19 cellular contexts compared by ENCODE assay signal in genomic region chr1:160377585-160378206, GRCh38. TPM values are rescaled to one million over a fixed set of nuclear protein-coding genes. Genes with fewer than 3 reads are reported as not detected.
DNase-seq lines count a peak whose midpoint lies in the region; ATAC-seq and TF ChIP-seq lines count a peak whose summit lies in the region.
"Had no signal": no experiment of that assay in that cellular context is flagged by ENCODE, and none has a peak within 500 bp of the region (broad histone marks: within the 10 kb centered on the region; RNA-seq: fewer than 3 reads in every experiment).

No MANE protein-coding gene starts in this region.

- H3K27me3 Mint-ChIP-seq in endodermal cell (ENCODE audit: insufficient read depth), result no peaks in the 10 kb centered on the region
- peaks cover 6% of the 10 kb centered on the region for H3K27me3 Mint-ChIP-seq in neural progenitor cell (ENCODE audit: insufficient read depth, low read depth)
- H3K27me3 Mint-ChIP-seq in Calu3 (ENCODE audit: unreplicated experiment), result peaks cover 24% of the 10 kb centered on the region
- H3K27me3 Mint-ChIP-seq: memory B cell had no signal

- H3K9ac ChIP-seq in IMR-90 (ENCODE audit: low read depth, low read length) (no peak overlapping the region), endodermal cell (ENCODE audit: extremely low read depth, low read length, poor library complexity, severe bottlenecking) (no peak overlapping the region), neural progenitor cell (no peak overlapping the region)

- no peak overlapping the region for H3K23ac ChIP-seq in IMR-90 (ENCODE audit: low read depth, low read length)

- TF ChIP-seq CTCF in AG09309 (IDR thresholded peaks at IDR 0.05; ENCODE audit: control insufficient read depth, insufficient read depth, low read depth, low read length, missing control alignments) (no peak), IMR-90 (conservative IDR thresholded peaks at IDR 0.05; ENCODE audit: low read depth, low read length) (no peak), endodermal cell (conservative IDR thresholded peaks at IDR 0.05) (no peak), neural progenitor cell (IDR thresholded peaks at IDR 0.05) (no peak), Calu3 (IDR thresholded peaks at IDR 0.05; ENCODE audit: unreplicated experiment) (no peak)

- H3K36me3 ChIP-seq in IMR-90 (ENCODE audit: control insufficient read depth, insufficient read depth, low read length), result no peaks in the 10 kb centered on the region
- H3K36me3 ChIP-seq in endodermal cell (ENCODE audit: control insufficient read depth, insufficient read depth, low read length), result no peaks in the 10 kb centered on the region
- H3K36me3 ChIP-seq in neural progenitor cell, result no peaks in the 10 kb centered on the region
- H3K36me3 ChIP-seq: right lobe of liver, SJSA1, thoracic aorta had no signal

- no peak overlapping the region for H2AK5ac ChIP-seq in IMR-90 (ENCODE audit: low read depth, low read length)

- H3K36me3 Mint-ChIP-seq in endodermal cell (ENCODE audit: low read depth) (no peaks in the 10 kb centered on the region), neural progenitor cell (no peaks in the 10 kb centered on the region), Calu3 (ENCODE audit: insufficient read depth, unreplicated experiment) (peaks cover 8% of the 10 kb centered on the region)
- H3K36me3 Mint-ChIP-seq: activated naive CD4-positive, alpha-beta T cell treated with anti-CD3 and anti-CD28 coated beads, Interleukin-2, amount 10 ng/mL, durations not matched to agents 7 days and 5 days; immature natural killer cell; memory B cell had no signal

- CTCF ChIA-PET in IMR-90 (lab: Yijun Ruan, JAX) (interaction anchor here (1.0 to 2.3 kb wide), 6 partner anchors 12 to 331 kb away, joined by 3 to 12 read pairs (median 4); no protein-coding TSS in a partner anchor), Calu3 (lab: Charles Lee) (interaction anchor here (1.5 to 2.7 kb wide), 3 partner anchors 23 to 126 kb away, joined by 4 to 17 read pairs (median 8); no protein-coding TSS in a partner anchor)

- H3K27ac Mint-ChIP-seq in endodermal cell (peak overlapping the region; percentile 59), neural progenitor cell (peak overlapping the region; percentile 12), Calu3 (ENCODE audit: unreplicated experiment) (no peak overlapping the region)
- H3K27ac Mint-ChIP-seq: activated naive CD4-positive, alpha-beta T cell treated with anti-CD3 and anti-CD28 coated beads, Interleukin-2, amount 10 ng/mL, durations not matched to agents 7 days and 5 days; memory B cell; nephron progenitor cell had no signal

- H3K9me1 ChIP-seq in IMR-90 (ENCODE audit: insufficient read depth, low read length), result no peaks in the 10 kb centered on the region; the same call in 1 of the 2 replicates

- H2BK15ac ChIP-seq in IMR-90 (ENCODE audit: low read depth, low read length), result no peak overlapping the region

- H3K27me3 ChIP-seq in IMR-90 (ENCODE audit: control insufficient read depth, insufficient read depth, low read length), result peaks cover 10% of the 10 kb centered on the region; the same call in 1 of the 2 replicates
- no peaks in the 10 kb centered on the region for H3K27me3 ChIP-seq in endodermal cell (ENCODE audit: control insufficient read depth, insufficient read depth, low read length, poor library complexity, severe bottlenecking)
- H3K27me3 ChIP-seq in neural progenitor cell, result no peaks in the 10 kb centered on the region
- H3K27me3 ChIP-seq: right lobe of liver, SJSA1 had no signal

- DNase-seq in AG09309 (ENCODE audit: low read depth) (peak; percentile 17), IMR-90 (peak; percentile 70), endodermal cell (no peak), neural progenitor cell (ENCODE audit: low spot score) (no peak), Calu3 (no peak), HUDEP-2 (lab: John Stamatoyannopoulos, UW; ENCODE audit: unreplicated experiment in 76 of 76) (no peak), amygdala (lab: John Stamatoyannopoulos, UW) (no peak), T-helper 9 cell (no peak)
- DNase-seq: activated naive CD4-positive, alpha-beta T cell treated with anti-CD3 and anti-CD28 coated beads, Interleukin-2, amount 10 ng/mL, durations not matched to agents 7 days and 5 days; effector memory CD4-positive, alpha-beta T cell; immature natural killer cell; NCI-H1436; NCI-H446; nephron progenitor cell; stimulated activated CD4-positive, alpha-beta T cell treated with anti-CD3 and anti-CD28 coated beads, Interleukin-2, amount 100 ng/mL, for 48 hours had no signal

- peak; percentile 42 for ATAC-seq in IMR-90 (ENCODE audit: low read depth)
- ATAC-seq: right lobe of liver had no signal

- H3K4me2 ChIP-seq in IMR-90 (ENCODE audit: low read depth, low read length) (no peak overlapping the region), neural progenitor cell (no peak overlapping the region)

- in situ Hi-C loops in IMR-90 (cut with MboI; ENCODE audit: low sequenced_read_pairs), result loop anchor here (10.0 kb wide), 1 partner anchor 443 kb away; no protein-coding TSS in a partner anchor

- H4K91ac ChIP-seq in IMR-90 (ENCODE audit: insufficient read depth, low read depth, low read length), result no peak overlapping the region

- no peak overlapping the region for H2BK20ac ChIP-seq in IMR-90 (ENCODE audit: low read depth, low read length)

- H4K8ac ChIP-seq in IMR-90 (ENCODE audit: low read depth in 2 of 2, low read length in 2 of 2), result no peak overlapping the region

- no peak overlapping the region for H2BK120ac ChIP-seq in IMR-90 (ENCODE audit: low read depth, low read length)

- no peaks in the 10 kb centered on the region for H3K79me1 ChIP-seq in IMR-90 (ENCODE audit: low read depth in 1 of 2, low read length in 2 of 2)

- no peak overlapping the region for H3K27ac ChIP-seq in IMR-90 (ENCODE audit: insufficient read depth, low read length)
- H3K27ac ChIP-seq in endodermal cell (ENCODE audit: low read depth, low read length), result no peak overlapping the region
- H3K27ac ChIP-seq in neural progenitor cell, result no peak overlapping the region
- H3K27ac ChIP-seq: right lobe of liver, SJSA1, thoracic aorta had no signal

- H4K5ac ChIP-seq in IMR-90 (ENCODE audit: low read depth, low read length), result no peak overlapping the region

- TF ChIP-seq POLR2A in IMR-90 (IDR thresholded peaks at IDR 0.05; ENCODE audit: low read depth, low read length), result no peak

- dilution Hi-C loops in IMR-90 (cut with HindIII; ENCODE audit: low sequenced_read_pairs, unreplicated experiment), result no loop called here

- POLR2A ChIA-PET in IMR-90 (lab: Charles Lee; ENCODE audit: unreplicated experiment), result no interaction called here

- H3K14ac ChIP-seq in IMR-90 (replicated peaks; ENCODE audit: low read depth, low read length), result no peak overlapping the region

- no peaks in the 10 kb centered on the region for H3K79me2 ChIP-seq in neural progenitor cell (ENCODE audit: low read depth)

- BruUV-seq in IMR-90 (replicated peaks; lab: Mats Ljungman, UMichigan) (no TSS peak), Calu3 (replicated peaks; lab: Mats Ljungman, UMichigan) (no TSS peak)

- H3K4ac ChIP-seq in IMR-90 (ENCODE audit: low read depth, low read length), result no peak overlapping the region

- H3K4me3 Mint-ChIP-seq in endodermal cell, result no peak overlapping the region
- no peak overlapping the region for H3K4me3 Mint-ChIP-seq in neural progenitor cell
- no peak overlapping the region for H3K4me3 Mint-ChIP-seq in Calu3 (ENCODE audit: low read depth, unreplicated experiment)
- H3K4me3 Mint-ChIP-seq: activated naive CD4-positive, alpha-beta T cell treated with anti-CD3 and anti-CD28 coated beads, Interleukin-2, amount 10 ng/mL, durations not matched to agents 7 days and 5 days; immature natural killer cell; memory B cell; nephron progenitor cell had no signal

- H2AFZ ChIP-seq in IMR-90 (replicated peaks; ENCODE audit: low read length, poor library complexity) (no peak overlapping the region), neural progenitor cell (replicated peaks) (no peak overlapping the region)

- intact Hi-C loops in IMR-90 (cut with micrococcal nuclease), result loop anchor here (10.0 kb wide), 1 partner anchor 433 kb away; the partner anchor contains the start of gene IGSF9
- intact Hi-C loops in Calu3 (cut with micrococcal nuclease; ENCODE audit: unreplicated experiment), result loop anchor here (2.0 to 10.0 kb wide), 4 partner anchors 39 to 433 kb away; partner anchors contain the start of gene IGSF9

- H2BK5ac ChIP-seq in IMR-90 (ENCODE audit: low read depth, low read length, poor library complexity, severe bottlenecking), result no peak overlapping the region

- H4K20me1 ChIP-seq in IMR-90 (ENCODE audit: insufficient read depth, low read length), result no peaks in the 10 kb centered on the region
- H4K20me1 ChIP-seq in neural progenitor cell (ENCODE audit: low read depth), result no peaks in the 10 kb centered on the region

- H3K9me3 Mint-ChIP-seq in endodermal cell (no peaks in the 10 kb centered on the region), neural progenitor cell (no peaks in the 10 kb centered on the region), Calu3 (ENCODE audit: low read depth, unreplicated experiment) (no peaks in the 10 kb centered on the region)
- H3K9me3 Mint-ChIP-seq: activated naive CD4-positive, alpha-beta T cell treated with anti-CD3 and anti-CD28 coated beads, Interleukin-2, amount 10 ng/mL, durations not matched to agents 7 days and 5 days; immature natural killer cell; memory B cell; nephron progenitor cell had no signal

- H3K4me3 ChIP-seq in AG09309 (ENCODE audit: control insufficient read depth, low read depth, low read length), result no peak overlapping the region
- H3K4me3 ChIP-seq in IMR-90 (ENCODE audit: insufficient read depth, low read depth, low read length), result no peak overlapping the region
- no peak overlapping the region for H3K4me3 ChIP-seq in endodermal cell (ENCODE audit: low read length)
- no peak overlapping the region for H3K4me3 ChIP-seq in neural progenitor cell
- H3K4me3 ChIP-seq: right lobe of liver, SJSA1, thoracic aorta had no signal

- no peak for TF ChIP-seq RAD21 in IMR-90 (IDR thresholded peaks at IDR 0.05; ENCODE audit: low read length)

- H3K4me1 ChIP-seq in IMR-90 (ENCODE audit: control insufficient read depth, insufficient read depth, low read length) (no peaks in the 10 kb centered on the region), endodermal cell (ENCODE audit: control insufficient read depth, insufficient read depth, low read length) (peaks cover 10% of the 10 kb centered on the region), neural progenitor cell (peaks cover 27% of the 10 kb centered on the region)
- H3K4me1 ChIP-seq: right lobe of liver had no signal

- no peak overlapping the region for H2AK9ac ChIP-seq in IMR-90 (replicated peaks; ENCODE audit: low read depth, low read length, poor library complexity)

- H3K18ac ChIP-seq in IMR-90 (ENCODE audit: low read depth, low read length), result no peak overlapping the region

- H3F3A ChIP-seq in neural progenitor cell (ENCODE audit: low read depth), result peaks cover 29% of the 10 kb centered on the region

- H3K9me3 ChIP-seq in IMR-90 (ENCODE audit: control insufficient read depth, insufficient read depth, low read length), result no peaks in the 10 kb centered on the region
- no peaks in the 10 kb centered on the region for H3K9me3 ChIP-seq in endodermal cell (ENCODE audit: control insufficient read depth, low read length)
- H3K9me3 ChIP-seq in neural progenitor cell (ENCODE audit: low read depth), result no peaks in the 10 kb centered on the region
- H3K9me3 ChIP-seq: right lobe of liver, SJSA1, thoracic aorta had no signal

- H3K4me1 Mint-ChIP-seq in endodermal cell, result peaks cover 23% of the 10 kb centered on the region
- peaks cover 36% of the 10 kb centered on the region for H3K4me1 Mint-ChIP-seq in neural progenitor cell
- H3K4me1 Mint-ChIP-seq in Calu3 (ENCODE audit: low read depth, unreplicated experiment), result peaks cover 17% of the 10 kb centered on the region

- H3K56ac ChIP-seq in IMR-90 (ENCODE audit: extremely low read depth, insufficient read depth, low read length), result no peak overlapping the region

- WGBS in IMR-90 (ENCODE audit: extremely low coverage in 2 of 2, insufficient read length in 1 of 2), 2 experiments, result 20% methylated on average over 1 of the region's 7 CpGs; no CpG with 5 or more reads in 1 of the 2 experiments
- 81 to 89% methylated on average over 6 to 7 of the region's 7 CpGs for WGBS in endodermal cell (ENCODE audit: insufficient coverage in 1 of 2, insufficient read length in 1 of 2), 2 experiments

RNA-seq across cellular contexts. Expression of gene NHLH1, which starts 10.8 kb away (rescaled TPM):
- total RNA-seq in IMR-90 (2012; rRNA removed), result not detected in 2 replicates
- polyA plus RNA-seq in IMR-90 (2012; rRNA removed), result 0.14 and 0.26 TPM in 2 replicates
- polyA plus RNA-seq in IMR-90 (2012; cell fraction: cytosol; rRNA removed), result 0.02 and 0.04 TPM in 2 replicates
- polyA plus RNA-seq in IMR-90 (2012; cell fraction: nucleus; rRNA removed; ENCODE audit: low replicate concordance), result 0.73 and 0.82 TPM in 2 replicates
- under 1 TPM; 0.31 to 0.57 TPM for total RNA-seq in endodermal cell
- polyA plus RNA-seq in endodermal cell (2013, experiment 1 of 2), result 67.1 TPM
- polyA plus RNA-seq in endodermal cell (2013, experiment 2 of 2), result 44.6 TPM
- 0.07 and 0.22 TPM in 2 replicates for total RNA-seq in neural progenitor cell (ENCODE audit: low replicate concordance)
- total RNA-seq in Calu3 (2022), result 1.4 and 1.6 TPM in 2 replicates
- polyA plus RNA-seq: immature natural killer cell had no signal

RNA-seq across cellular contexts. Expression of gene VANGL2, which starts 22.7 kb away (rescaled TPM):
- total RNA-seq in IMR-90 (2012; rRNA removed) (0.28 and 0.36 TPM in 2 replicates), endodermal cell (10 to 100 TPM; 62.5 to 67.5 TPM), neural progenitor cell (ENCODE audit: low replicate concordance) (23.0 and 46.6 TPM in 2 replicates), Calu3 (2022) (2.0 and 2.3 TPM in 2 replicates)
- polyA plus RNA-seq in IMR-90 (2012; rRNA removed), result 3.2 and 3.6 TPM in 2 replicates
- 1.3 and 2.4 TPM in 2 replicates for polyA plus RNA-seq in IMR-90 (2012; cell fraction: cytosol; rRNA removed)
- polyA plus RNA-seq in IMR-90 (2012; cell fraction: nucleus; rRNA removed; ENCODE audit: low replicate concordance), result 6.1 and 8.1 TPM in 2 replicates
- polyA plus RNA-seq in endodermal cell (2013, experiment 1 of 2), result 144 TPM
- polyA plus RNA-seq in endodermal cell (2013, experiment 2 of 2), result 124 TPM
- polyA plus RNA-seq: immature natural killer cell had no signal

RNA-seq across cellular contexts. Expression of gene NCSTN, which starts 34.5 kb away (rescaled TPM):
- total RNA-seq in IMR-90 (2012; rRNA removed) (46.7 and 60.2 TPM in 2 replicates), endodermal cell (100 to 1,000 TPM; 103 to 107 TPM), neural progenitor cell (ENCODE audit: low replicate concordance) (44.8 and 78.0 TPM in 2 replicates), Calu3 (2022) (128 and 135 TPM in 2 replicates)
- 182 and 194 TPM in 2 replicates for polyA plus RNA-seq in IMR-90 (2012; rRNA removed)
- 91.0 and 111 TPM in 2 replicates for polyA plus RNA-seq in IMR-90 (2012; cell fraction: cytosol; rRNA removed)
- 133 and 187 TPM in 2 replicates for polyA plus RNA-seq in IMR-90 (2012; cell fraction: nucleus; rRNA removed; ENCODE audit: low replicate concordance)
- polyA plus RNA-seq in endodermal cell (2013, experiment 1 of 2), result 108 TPM
- 85.8 TPM for polyA plus RNA-seq in endodermal cell (2013, experiment 2 of 2)

RNA-seq across cellular contexts. Expression of gene COPA, which starts 34.6 kb away (rescaled TPM):
- 377 and 436 TPM in 2 replicates for total RNA-seq in IMR-90 (2012; rRNA removed)
- polyA plus RNA-seq in IMR-90 (2012; rRNA removed), result 201 and 204 TPM in 2 replicates
- polyA plus RNA-seq in IMR-90 (2012; cell fraction: cytosol; rRNA removed), result 82.2 and 103 TPM in 2 replicates
- 78.3 and 211 TPM in 2 replicates for polyA plus RNA-seq in IMR-90 (2012; cell fraction: nucleus; rRNA removed; ENCODE audit: low replicate concordance)
- 100 to 1,000 TPM; 159 to 174 TPM for total RNA-seq in endodermal cell
- polyA plus RNA-seq in endodermal cell (2013, experiment 1 of 2), result 114 TPM
- 106 TPM for polyA plus RNA-seq in endodermal cell (2013, experiment 2 of 2)
- 82.6 and 83.3 TPM in 2 replicates for total RNA-seq in neural progenitor cell (ENCODE audit: low replicate concordance)
- total RNA-seq in Calu3 (2022), result 195 and 208 TPM in 2 replicates

Comparison
In these comparisons a context has a peak if more than half of its experiments do, and no peak if none do; other contexts are left out.
1. DNase-seq: peak in AG09309 (single experiment) and IMR-90 (single experiment); none in endodermal cell (single experiment), neural progenitor cell (single experiment), Calu3 (single experiment), HUDEP-2 (0 of 76), amygdala (0 of 56) and T-helper 9 cell (single experiment).